Comparison of ENCODE assay signal across 8 cellular contexts in the genomic region with DNA sequence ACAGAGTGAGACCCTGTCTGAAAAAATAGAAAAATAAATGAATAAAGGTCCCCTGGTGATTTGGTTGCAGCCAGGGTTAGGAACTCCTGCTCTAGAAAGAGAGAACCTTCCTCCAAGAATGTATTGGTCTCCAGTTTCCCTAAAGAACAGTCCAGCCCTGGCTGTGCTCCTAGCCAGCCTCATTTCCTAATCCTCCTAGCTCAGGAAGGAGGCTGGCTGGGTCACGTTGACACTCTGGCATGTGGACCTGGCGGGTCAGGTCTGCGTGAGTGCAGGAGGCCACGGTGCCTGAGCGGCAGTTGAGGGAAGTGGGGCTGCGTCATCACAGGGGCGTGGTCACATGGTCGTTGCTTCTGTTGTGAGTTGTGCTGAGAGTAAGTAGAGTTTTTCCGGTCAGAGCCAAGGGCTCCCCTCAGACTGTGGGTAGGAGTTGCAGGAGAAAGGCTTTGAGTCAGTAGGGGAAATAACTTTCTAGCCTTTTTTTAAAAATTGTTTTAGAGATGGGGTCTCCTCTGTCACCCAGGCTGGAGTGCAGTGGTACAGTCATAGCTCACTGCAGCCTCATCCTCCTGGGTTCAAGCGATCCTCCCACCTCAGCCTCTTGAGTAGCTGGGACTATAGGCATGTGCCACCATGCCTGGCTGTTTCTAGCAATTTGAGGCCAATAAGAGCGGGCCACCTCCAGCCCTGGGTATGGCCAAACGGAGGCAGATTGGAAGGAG.
DNase-seq lines count a peak whose midpoint lies in the region; ATAC-seq lines count a peak whose summit lies in the region.

No MANE protein-coding gene starts in this region.

- ATAC-seq in GM18511 (IDR thresholded peaks at IDR 0.05; ENCODE audit: unreplicated experiment) = peak; percentile 75
- peak; percentile 70 for ATAC-seq in HG03342 (IDR thresholded peaks at IDR 0.05; ENCODE audit: unreplicated experiment)
- ATAC-seq in HG02763 (IDR thresholded peaks at IDR 0.05; ENCODE audit: unreplicated experiment) = no peak
- ATAC-seq in GM19455 (IDR thresholded peaks at IDR 0.05; ENCODE audit: unreplicated experiment) = no peak

- H3K27ac Mint-ChIP-seq in T-helper 1 cell treated with Interleukin-12 subunit alpha and Interleukin-12 subunit beta and Interleukin-4 antibody, amounts not matched to agents 30 μg/mL and 1 μg/mL, for 36 hours = peak overlapping the region; percentile 86

- no peaks in the 10 kb centered on the region for H3K9me3 Mint-ChIP-seq in T-helper 1 cell treated with Interleukin-12 subunit alpha and Interleukin-12 subunit beta and Interleukin-4 antibody, amounts not matched to agents 30 μg/mL and 1 μg/mL, for 36 hours

- DNase-seq in amniotic epithelial cell (ENCODE audit: low read depth) (peak; percentile 87), hypothalamus (lab: John Stamatoyannopoulos, UW) (peak in 31 of 51 donors; percentile 18 to 73 (median 39))
- DNase-seq in stimulated activated CD4-positive, alpha-beta T cell treated with anti-CD3 and anti-CD28 coated beads, Interleukin-1b, Interleukin-23, amount 100 ng/mL, for 4 hours (ENCODE audit: low read depth in 2 of 2) = peak; percentile 61 to 68

- peak overlapping the region; percentile 43 for H3K4me3 Mint-ChIP-seq in T-helper 1 cell treated with Interleukin-12 subunit alpha and Interleukin-12 subunit beta and Interleukin-4 antibody, amounts not matched to agents 30 μg/mL and 1 μg/mL, for 36 hours

- H3K36me3 Mint-ChIP-seq in T-helper 1 cell treated with Interleukin-12 subunit alpha and Interleukin-12 subunit beta and Interleukin-4 antibody, amounts not matched to agents 30 μg/mL and 1 μg/mL, for 36 hours (ENCODE audit: low read depth) = no peaks in the 10 kb centered on the region

- H3K4me1 Mint-ChIP-seq in T-helper 1 cell treated with Interleukin-12 subunit alpha and Interleukin-12 subunit beta and Interleukin-4 antibody, amounts not matched to agents 30 μg/mL and 1 μg/mL, for 36 hours (ENCODE audit: low read depth) = peaks cover 46% of the 10 kb centered on the region

- no peaks in the 10 kb centered on the region for H3K27me3 Mint-ChIP-seq in T-helper 1 cell treated with Interleukin-12 subunit alpha and Interleukin-12 subunit beta and Interleukin-4 antibody, amounts not matched to agents 30 μg/mL and 1 μg/mL, for 36 hours (ENCODE audit: low read depth)

Comparison
In these comparisons a context has a peak if more than half of its experiments do, and no peak if none do; other contexts are left out.
1. ATAC-seq: peak in GM18511 (single experiment) and HG03342 (single experiment); none in HG02763 (single experiment) and GM19455 (single experiment).
2. Peak in every context shown above with its lines, with median percentiles within 50 percentile points of each other: DNase-seq.